11 cellular contexts compared by ENCODE assay signal in the genomic region with DNA sequence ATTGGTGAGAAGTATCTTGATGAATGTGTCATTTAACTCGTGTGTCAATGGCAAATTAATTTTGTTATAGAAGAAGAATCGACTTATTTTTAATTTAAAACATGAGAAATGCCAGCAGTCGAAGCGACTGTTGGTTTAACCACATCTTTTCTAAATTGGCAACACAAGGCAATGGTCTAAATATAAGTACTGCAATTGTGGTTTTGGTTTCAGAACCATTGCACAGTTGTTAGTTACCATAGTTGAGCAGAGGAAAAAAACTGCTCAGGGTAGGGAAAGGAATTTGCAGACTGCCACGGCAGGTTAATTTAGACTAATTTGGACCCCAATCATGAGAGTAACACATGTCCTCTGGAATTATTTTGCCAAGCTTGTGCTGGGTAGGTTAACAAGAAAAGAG.
DNase-seq lines count a peak whose midpoint lies in the region; ATAC-seq, FAIRE-seq and TF ChIP-seq lines count a peak whose summit lies in the region.
"Had no signal": no experiment of that assay in that cellular context is flagged by ENCODE, and none has a peak within 500 bp of the region (broad histone marks: within the 10 kb centered on the region; RNA-seq: fewer than 3 reads in every experiment).

No MANE protein-coding gene starts in this region.

- H3K27ac Mint-ChIP-seq in activated CD8-positive, alpha-beta memory T cell treated with anti-CD3 and anti-CD28 coated beads, Interleukin-2, amount 10 ng/mL, durations not matched to agents 7 days and 5 days: no peak overlapping the region

- intact Hi-C loops in mammary epithelial cell (cut with micrococcal nuclease): no loop called here

- H3K23ac ChIP-seq in mesenchymal stem cell (ENCODE audit: low read length in 2 of 2): no peak overlapping the region

- no peak overlapping the region for H3K4me3 Mint-ChIP-seq in activated CD8-positive, alpha-beta memory T cell treated with anti-CD3 and anti-CD28 coated beads, Interleukin-2, amount 10 ng/mL, durations not matched to agents 7 days and 5 days

- H3K36me3 Mint-ChIP-seq in activated CD8-positive, alpha-beta memory T cell treated with anti-CD3 and anti-CD28 coated beads, Interleukin-2, amount 10 ng/mL, durations not matched to agents 7 days and 5 days: peaks cover 26% of the 10 kb centered on the region

- no peak overlapping the region for H2AFZ ChIP-seq in mesenchymal stem cell (ENCODE audit: low read depth, low read length)
- H2AFZ ChIP-seq in mammary epithelial cell (ENCODE audit: low read depth, low read length): no peak overlapping the region

- H3K4me1 ChIP-seq in mesenchymal stem cell (ENCODE audit: control insufficient read depth, insufficient read depth, low read depth, low read length) (peaks cover 2% of the 10 kb centered on the region), mammary epithelial cell (ENCODE audit: insufficient read depth, low read length) (peaks cover 12% of the 10 kb centered on the region), HAP-1 (no peaks in the 10 kb centered on the region)

- H3K79me1 ChIP-seq in mesenchymal stem cell (replicated peaks; ENCODE audit: low read length, poor library complexity, severe bottlenecking): no peaks in the 10 kb centered on the region

- H3K9me3 Mint-ChIP-seq in activated CD8-positive, alpha-beta memory T cell treated with anti-CD3 and anti-CD28 coated beads, Interleukin-2, amount 10 ng/mL, durations not matched to agents 7 days and 5 days (ENCODE audit: low read depth): peaks cover 15% of the 10 kb centered on the region

- H3K4me2 ChIP-seq in mesenchymal stem cell (ENCODE audit: low read length, poor library complexity, severe bottlenecking): no peak overlapping the region
- H3K4me2 ChIP-seq in mammary epithelial cell (ENCODE audit: insufficient read depth, low read depth, low read length): no peak overlapping the region

- H4K8ac ChIP-seq in mesenchymal stem cell (ENCODE audit: low read length): no peak overlapping the region

- dilution Hi-C loops in mammary epithelial cell (cut with HindIII; ENCODE audit: low sequenced_read_pairs): no loop called here

- no peak overlapping the region for H3K14ac ChIP-seq in mesenchymal stem cell (ENCODE audit: low read length in 2 of 2)

- 89% methylated on average over 5 of the region's 5 CpGs for WGBS in mesenchymal stem cell
- WGBS in mammary epithelial cell (ENCODE audit: low coverage, missing lambda C conversion rate): 71% methylated on average over 5 of the region's 5 CpGs

- H2BK12ac ChIP-seq in mesenchymal stem cell (ENCODE audit: low read length in 2 of 2): no peak overlapping the region

- peaks cover 7% of the 10 kb centered on the region for H3K27me3 Mint-ChIP-seq in activated CD8-positive, alpha-beta memory T cell treated with anti-CD3 and anti-CD28 coated beads, Interleukin-2, amount 10 ng/mL, durations not matched to agents 7 days and 5 days

- H3K4ac ChIP-seq in mesenchymal stem cell (ENCODE audit: low read depth in 1 of 2, low read length in 2 of 2): no peak overlapping the region

- H2BK15ac ChIP-seq in mesenchymal stem cell (ENCODE audit: low read depth, poor library complexity, severe bottlenecking): no peak overlapping the region

- no peaks in the 10 kb centered on the region for H3K79me2 ChIP-seq in mammary epithelial cell (ENCODE audit: insufficient read depth, low read length)

- H3K9ac ChIP-seq in mesenchymal stem cell (ENCODE audit: low read length): no peak overlapping the region
- no peak overlapping the region for H3K9ac ChIP-seq in mammary epithelial cell (ENCODE audit: insufficient read depth, low read length)

- no peak overlapping the region for H2AK5ac ChIP-seq in mesenchymal stem cell (ENCODE audit: low read length, severe bottlenecking)

- CTCF ChIA-PET in mammary epithelial cell (lab: Charles Lee; ENCODE audit: low non-redundant PET): no interaction called here
- CTCF ChIA-PET in activated CD8-positive, alpha-beta memory T cell treated with anti-CD3 and anti-CD28 coated beads, Interleukin-2, amount 10 ng/mL, durations not matched to agents 7 days and 5 days (lab: Charles Lee): no interaction called here

- no peaks in the 10 kb centered on the region for H3K36me3 ChIP-seq in mesenchymal stem cell (ENCODE audit: control insufficient read depth in 1 of 2, insufficient read depth in 2 of 2, low read depth in 1 of 2, low read length in 2 of 2)
- no peaks in the 10 kb centered on the region for H3K36me3 ChIP-seq in mammary epithelial cell (ENCODE audit: insufficient read depth, low read length)
- H3K36me3 ChIP-seq in HAP-1 (replicated peaks): no peaks in the 10 kb centered on the region

- H4K91ac ChIP-seq in mesenchymal stem cell (ENCODE audit: low read length): no peak overlapping the region

- H2BK120ac ChIP-seq in mesenchymal stem cell (ENCODE audit: low read depth, low read length): no peak overlapping the region

- H3K27ac ChIP-seq in mesenchymal stem cell (ENCODE audit: low read length, poor library complexity, severe bottlenecking) (no peak overlapping the region), mammary epithelial cell (ENCODE audit: insufficient read depth, low read depth, low read length) (no peak overlapping the region)

- peaks cover 29% of the 10 kb centered on the region for H3K4me1 Mint-ChIP-seq in activated CD8-positive, alpha-beta memory T cell treated with anti-CD3 and anti-CD28 coated beads, Interleukin-2, amount 10 ng/mL, durations not matched to agents 7 days and 5 days

- no peaks in the 10 kb centered on the region for H3K9me3 ChIP-seq in mesenchymal stem cell (ENCODE audit: control insufficient read depth, low read length)
- H3K9me3 ChIP-seq in mammary epithelial cell (replicated peaks; ENCODE audit: insufficient read depth, low read length): no peaks in the 10 kb centered on the region
- H3K9me3 ChIP-seq in HAP-1: no peaks in the 10 kb centered on the region

- FAIRE-seq in GM18507 (lab: Jason Lieb, UNC): peak; percentile 52
- FAIRE-seq: D721Med had no signal

- in situ Hi-C loops in mammary epithelial cell (cut with MboI; ENCODE audit: low sequenced_read_pairs in 2 of 2) (no loop called here), HAP-1 (cut with MboI; ENCODE audit: low sequenced_read_pairs) (no loop called here)

- TF ChIP-seq CTCF in mammary epithelial cell (conservative IDR thresholded peaks at IDR 0.05 in 1 of 2, IDR thresholded peaks at IDR 0.05 in 1 of 2; ENCODE audit: extremely low read depth in 1 of 2, insufficient read depth in 1 of 2, low read depth in 1 of 2, low read length in 2 of 2): no peak

- DNase-seq in GM18507 (ENCODE audit: extremely low spot score, insufficient read length, low read depth) (no peak), RPMI7951 (ENCODE audit: low read depth) (peak; percentile 76), mesenchymal stem cell (peak; percentile 36), mammary epithelial cell (no peak), HAP-1 (ENCODE audit: low spot score in 2 of 2) (no peak)
- DNase-seq in activated CD8-positive, alpha-beta memory T cell treated with anti-CD3 and anti-CD28 coated beads, Interleukin-2, amount 10 ng/mL, durations not matched to agents 7 days and 5 days: no peak
- DNase-seq: amygdala; stimulated activated naive CD4-positive, alpha-beta T cell had no signal

- H3K18ac ChIP-seq in mesenchymal stem cell (ENCODE audit: low read depth in 1 of 2, low read length in 2 of 2): no peak overlapping the region

- H2BK5ac ChIP-seq in mesenchymal stem cell (ENCODE audit: low read depth, low read length, poor library complexity, severe bottlenecking): no peak overlapping the region

- H4K20me1 ChIP-seq in mammary epithelial cell (ENCODE audit: insufficient read depth, low read length): no peaks in the 10 kb centered on the region

- BruUV-seq in mammary epithelial cell (replicated peaks; lab: Mats Ljungman, UMichigan): no TSS peak

- H3K4me3 ChIP-seq in mesenchymal stem cell (ENCODE audit: insufficient read depth in 1 of 2, low read depth in 1 of 2, low read length in 2 of 2) (no peak overlapping the region), mammary epithelial cell (replicated peaks in 1 of 3; ENCODE audit: insufficient read depth in 1 of 3, low read depth in 2 of 3, low read length in 3 of 3) (no peak overlapping the region), HAP-1 (no peak overlapping the region)

- ATAC-seq in HG03280 (IDR thresholded peaks at IDR 0.05; ENCODE audit: unreplicated experiment) (peak; percentile 68), HG03139 (IDR thresholded peaks at IDR 0.05; ENCODE audit: unreplicated experiment) (no peak)
- no peak for ATAC-seq in activated CD8-positive, alpha-beta memory T cell treated with anti-CD3 and anti-CD28 coated beads, Interleukin-2, amount 10 ng/mL, durations not matched to agents 7 days and 5 days

- no peaks in the 10 kb centered on the region for H3K27me3 ChIP-seq in mesenchymal stem cell (ENCODE audit: control insufficient read depth in 1 of 2, insufficient read depth in 1 of 2, low read length in 2 of 2)
- no peaks in the 10 kb centered on the region for H3K27me3 ChIP-seq in mammary epithelial cell (ENCODE audit: insufficient read depth, low read length)
- H3K27me3 ChIP-seq in HAP-1 (ENCODE audit: low read depth): no peaks in the 10 kb centered on the region

Comparison
In these comparisons a context has a peak if more than half of its experiments do, and no peak if none do; other contexts are left out.
1. DNase-seq: peak in RPMI7951 (single experiment) and mesenchymal stem cell (single experiment); none in GM18507 (single experiment), mammary epithelial cell (single experiment), HAP-1 (0 of 2) and activated CD8-positive, alpha-beta memory T cell treated with anti-CD3 and anti-CD28 coated beads, Interleukin-2, amount 10 ng/mL, durations not matched to agents 7 days and 5 days (single experiment).